ENCODE assay signal across 10 cellular contexts in genomic region chr3:146163584-146163983, GRCh38. TPM values are rescaled to one million over a fixed set of nuclear protein-coding genes. Genes with fewer than 3 reads are reported as not detected.
A peak's percentile ranks its signal among the peaks of the same experiment; 100 is the strongest.
DNase-seq lines count a peak whose midpoint lies in the region; ATAC-seq and TF ChIP-seq lines count a peak whose summit lies in the region.
"Had no signal": no experiment of that assay in that cellular context is flagged by ENCODE, and none has a peak within 500 bp of the region (broad histone marks: within the 10 kb centered on the region; RNA-seq: fewer than 3 reads in every experiment).

No MANE protein-coding gene starts in this region.

- POLR2A ChIA-PET in HEK293 (lab: Yijun Ruan, JAX): no interaction called here

- no peak for TF ChIP-seq CTCF in HEK293 (tag by site-specific recombination; IDR thresholded peaks at IDR 0.05)
- TF ChIP-seq CTCF in thyroid gland (IDR thresholded peaks at IDR 0.05): peak in 3 of 6 experiments; percentile 17 to 46 (median 17)
- TF ChIP-seq CTCF in GM13977 (IDR thresholded peaks at IDR 0.05; ENCODE audit: extremely low read depth, insufficient read depth, missing control alignments): no peak

- H3K27ac ChIP-seq in HEK293 (ENCODE audit: extremely low read depth, low read depth, low read length): no peak overlapping the region
- H3K27ac ChIP-seq in thyroid gland: peak overlapping the region; percentile 64 to 96 (median 95)

- no peaks in the 10 kb centered on the region for H3K9me3 Mint-ChIP-seq in activated T-cell treated with anti-CD3 and anti-CD28 coated beads, Interleukin-2, amount 50 U/mL, for 4 hours
- H3K9me3 Mint-ChIP-seq in activated naive CD8-positive, alpha-beta T cell treated with anti-CD3 and anti-CD28 coated beads, Interleukin-2, amount 50 U/mL, for 24 hours: peaks cover 4% of the 10 kb centered on the region

- 62 to 63% methylated on average over 2 of the region's 2 CpGs for WGBS in thyroid gland, 2 donors

- ATAC-seq in GM18907 (IDR thresholded peaks at IDR 0.05; ENCODE audit: unreplicated experiment): no peak
- ATAC-seq in activated T-cell treated with anti-CD3 and anti-CD28 coated beads, Interleukin-2, amount 50 U/mL, for 4 hours: no peak
- no peak for ATAC-seq in activated naive CD8-positive, alpha-beta T cell treated with anti-CD3 and anti-CD28 coated beads, Interleukin-2, amount 50 U/mL, for 24 hours
- ATAC-seq: T-helper 17 cell had no signal

- no peak for TF ChIP-seq POLR2A in thyroid gland (IDR thresholded peaks at IDR 0.05)

- no peak overlapping the region for H3K4me3 Mint-ChIP-seq in activated T-cell treated with anti-CD3 and anti-CD28 coated beads, Interleukin-2, amount 50 U/mL, for 4 hours
- H3K4me3 Mint-ChIP-seq in activated naive CD8-positive, alpha-beta T cell treated with anti-CD3 and anti-CD28 coated beads, Interleukin-2, amount 50 U/mL, for 24 hours: no peak overlapping the region
- H3K4me3 Mint-ChIP-seq: T-helper 17 cell had no signal

- intact Hi-C loops in thyroid gland (cut with DNase I): no loop called here

- DNase-seq in amniotic epithelial cell (ENCODE audit: low read depth) (peak; percentile 96), glomerular visceral epithelial cell (ENCODE audit: extremely low spot score) (peak; percentile 74), thyroid gland (no peak), GM13977 (ENCODE audit: low spot score) (no peak)
- no peak for DNase-seq in activated T-cell treated with anti-CD3 and anti-CD28 coated beads, Interleukin-2, amount 50 U/mL, for 4 hours
- DNase-seq in activated naive CD8-positive, alpha-beta T cell treated with anti-CD3 and anti-CD28 coated beads, Interleukin-2, amount 50 U/mL, for 24 hours: no peak
- DNase-seq: NCI-H2029 treated with DMSO at 0.1 percent for 48 hours, T-helper 17 cell had no signal

- H3K9me3 ChIP-seq in HEK293 (ENCODE audit: control insufficient read depth, insufficient read depth, low read depth, low read length) (no peaks in the 10 kb centered on the region), thyroid gland (no peaks in the 10 kb centered on the region)

- no peak overlapping the region for H3K4me3 ChIP-seq in HEK293 (ENCODE audit: low read depth, low read length)
- H3K4me3 ChIP-seq in thyroid gland (replicated peaks in 1 of 3): no peak overlapping the region

- CTCF ChIA-PET in HEK293 (lab: Yijun Ruan, JAX): no interaction called here

- H3K4me1 ChIP-seq in HEK293 (ENCODE audit: control insufficient read depth, insufficient read depth, low read length) (peaks cover 3% of the 10 kb centered on the region; the same call in 1 of the 2 replicates), thyroid gland (peaks cover 57 to 60% of the 10 kb centered on the region in 2 donors)

- no peaks in the 10 kb centered on the region for H3K36me3 ChIP-seq in HEK293 (ENCODE audit: control insufficient read depth in 2 of 2, insufficient read depth in 1 of 2, low read length in 2 of 2)
- no peaks in the 10 kb centered on the region for H3K36me3 ChIP-seq in thyroid gland

- peaks cover 45% of the 10 kb centered on the region for H3K27me3 Mint-ChIP-seq in activated T-cell treated with anti-CD3 and anti-CD28 coated beads, Interleukin-2, amount 50 U/mL, for 4 hours (ENCODE audit: low read depth)
- peaks cover 45% of the 10 kb centered on the region for H3K27me3 Mint-ChIP-seq in activated naive CD8-positive, alpha-beta T cell treated with anti-CD3 and anti-CD28 coated beads, Interleukin-2, amount 50 U/mL, for 24 hours

- no peaks in the 10 kb centered on the region for H3K27me3 ChIP-seq in thyroid gland

- H3K4me1 Mint-ChIP-seq in activated T-cell treated with anti-CD3 and anti-CD28 coated beads, Interleukin-2, amount 50 U/mL, for 4 hours (ENCODE audit: low read depth): peaks cover 14% of the 10 kb centered on the region
- H3K4me1 Mint-ChIP-seq in activated naive CD8-positive, alpha-beta T cell treated with anti-CD3 and anti-CD28 coated beads, Interleukin-2, amount 50 U/mL, for 24 hours: peaks cover 16% of the 10 kb centered on the region

- H3K36me3 Mint-ChIP-seq in activated T-cell treated with anti-CD3 and anti-CD28 coated beads, Interleukin-2, amount 50 U/mL, for 4 hours (ENCODE audit: insufficient read depth): no peaks in the 10 kb centered on the region
- H3K36me3 Mint-ChIP-seq in activated naive CD8-positive, alpha-beta T cell treated with anti-CD3 and anti-CD28 coated beads, Interleukin-2, amount 50 U/mL, for 24 hours (ENCODE audit: low read depth): no peaks in the 10 kb centered on the region

- no peak overlapping the region for H3K27ac Mint-ChIP-seq in activated naive CD8-positive, alpha-beta T cell treated with anti-CD3 and anti-CD28 coated beads, Interleukin-2, amount 50 U/mL, for 24 hours
- H3K27ac Mint-ChIP-seq: T-helper 17 cell had no signal

- in situ Hi-C loops in GM13977 (cut with MboI; ENCODE audit: low pct_unique_long_range_greater_than_20kb, low sequenced_read_pairs, unreplicated experiment): no loop called here

TF ChIP-seq in HEK293, 187 proteins besides CTCF, POLR2A, EP300 and RAD21:
- TF ChIP-seq ZBTB20 (tag by site-specific recombination; IDR thresholded peaks at IDR 0.05) (peak; percentile 35; the same call in 1 of the 2 replicates), ATF2 (tag by site-specific recombination; IDR thresholded peaks at IDR 0.05; ENCODE audit: low read depth) (no peak)

RNA-seq across cellular contexts. Expression of gene PLOD2, which starts 2.6 kb away (rescaled TPM):
- total RNA-seq in thyroid gland: 100 to 1,000 TPM; 110 to 171 (median 156) TPM
- under 1 TPM; 0.21 to 0.71 (median 0.61) TPM for total RNA-seq in activated T-cell treated with anti-CD3 and anti-CD28 coated beads, Interleukin-2, amount 50 U/mL, for 4 hours

Comparison
In these comparisons a context has a peak if more than half of its experiments do, and no peak if none do; other contexts are left out.
1. DNase-seq: peak in amniotic epithelial cell (single experiment) and glomerular visceral epithelial cell (single experiment); none in thyroid gland (0 of 2), GM13977 (single experiment), activated T-cell treated with anti-CD3 and anti-CD28 coated beads, Interleukin-2, amount 50 U/mL, for 4 hours (single experiment) and activated naive CD8-positive, alpha-beta T cell treated with anti-CD3 and anti-CD28 coated beads, Interleukin-2, amount 50 U/mL, for 24 hours (single experiment).
2. RNA of gene PLOD2, which starts 2.6 kb away (total RNA-seq): 110 to 171 TPM in thyroid gland; 0.21 to 0.71 TPM in activated T-cell treated with anti-CD3 and anti-CD28 coated beads, Interleukin-2, amount 50 U/mL, for 4 hours; every median in the first group is over 10 times any median in the second.